12 cellular contexts compared by ENCODE assay signal in the genomic region with DNA sequence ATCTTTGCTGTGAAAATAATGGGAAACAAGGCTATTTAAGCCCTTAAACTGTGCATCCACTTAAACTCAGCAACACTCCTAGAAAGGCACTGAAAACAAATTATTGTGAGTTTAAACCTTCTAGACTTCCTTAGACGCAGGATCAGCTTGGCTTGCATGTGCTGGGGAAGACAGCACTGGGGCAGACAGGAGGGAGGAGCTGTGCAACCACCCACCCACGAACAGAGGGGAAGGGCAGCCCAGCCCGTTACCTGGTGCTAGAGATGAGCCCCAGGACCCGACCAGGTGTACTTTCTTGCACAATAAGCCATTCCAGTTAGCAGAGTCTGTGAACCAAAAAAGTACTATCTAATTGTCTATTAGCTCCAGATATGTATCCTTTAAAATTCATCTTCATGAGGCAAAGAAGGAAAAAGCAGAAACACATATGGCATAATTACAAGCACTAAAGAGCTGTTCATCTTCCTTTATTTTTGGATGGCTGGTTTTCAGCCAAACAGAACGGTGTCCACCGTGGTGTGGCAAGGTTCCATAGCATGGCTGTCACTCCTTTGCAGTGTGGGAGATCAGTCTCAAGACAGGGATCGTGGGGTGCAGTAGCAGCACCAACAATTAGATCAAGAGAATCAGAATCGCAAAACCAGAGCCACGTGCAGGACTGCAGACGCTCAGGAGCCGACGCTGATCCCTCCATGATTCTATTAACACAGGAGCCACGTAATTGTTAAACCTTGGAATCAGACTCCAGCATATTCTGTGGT.
A peak's percentile ranks its signal among the peaks of the same experiment; 100 is the strongest.
DNase-seq lines count a peak whose midpoint lies in the region; ATAC-seq and TF ChIP-seq lines count a peak whose summit lies in the region.
"Had no signal": no experiment of that assay in that cellular context is flagged by ENCODE, and none has a peak within 500 bp of the region (broad histone marks: within the 10 kb centered on the region; RNA-seq: fewer than 3 reads in every experiment).

No MANE protein-coding gene starts in this region.

- peaks cover 64 to 81% of the 10 kb centered on the region in 2 donors for H3K36me3 Mint-ChIP-seq in CD14-positive monocyte

- H3K4me3 Mint-ChIP-seq in CD14-positive monocyte: peak overlapping the region in 1 of 2 donors; percentile 36

- intact Hi-C loops in CD14-positive monocyte (cut with micrococcal nuclease): no loop called here

- no peak for TF ChIP-seq CTCF in CD14-positive monocyte (IDR thresholded peaks at IDR 0.05)
- TF ChIP-seq CTCF in NB4 (IDR thresholded peaks at IDR 0.05; ENCODE audit: low read depth, low read length): no peak
- no peak for TF ChIP-seq CTCF in coronary artery (IDR thresholded peaks at IDR 0.05)

- peak overlapping the region in 6 of 7 donors; percentile 39 to 85 (median 66) for H3K27ac Mint-ChIP-seq in CD14-positive monocyte

- H3K4me3 ChIP-seq in NB4 (ENCODE audit: low read depth, low read length): peak overlapping the region; percentile 21
- H3K4me3 ChIP-seq in coronary artery: no peak overlapping the region

- no peak for DNase-seq in CD14-positive monocyte (ENCODE audit: low spot score)
- no peak for DNase-seq in NB4 (ENCODE audit: low read depth)
- DNase-seq in fibroblast of peridontal ligament (ENCODE audit: extremely low read depth): peak; percentile 1
- DNase-seq in NOMO-1 (lab: John Stamatoyannopoulos, UW; ENCODE audit: unreplicated experiment in 2 of 2): no peak
- DNase-seq in coronary artery (ENCODE audit: low spot score): no peak
- no peak for DNase-seq in germinal center (ENCODE audit: low spot score)
- DNase-seq: amniotic stem cell, Calu3, Kasumi-1, SHP77 treated with DMSO at 0.1 percent for 48 hours had no signal

- ATAC-seq in GM19324 (IDR thresholded peaks at IDR 0.05; ENCODE audit: low FRiP score, unreplicated experiment) (peak; percentile 47), HG03097 (IDR thresholded peaks at IDR 0.05; ENCODE audit: low FRiP score, unreplicated experiment) (no peak)

- H3K4me1 Mint-ChIP-seq in CD14-positive monocyte: peaks cover 58% of the 10 kb centered on the region

- no peak overlapping the region for H3K27ac ChIP-seq in coronary artery

- no peak for TF ChIP-seq POLR2A in NB4 (IDR thresholded peaks at IDR 0.05; ENCODE audit: extremely low read depth, insufficient read length)

- H3K9me3 Mint-ChIP-seq in CD14-positive monocyte: no peaks in the 10 kb centered on the region

- peaks cover 0 to 2% (median 0%) of the 10 kb centered on the region in 3 donors for H3K27me3 Mint-ChIP-seq in CD14-positive monocyte (ENCODE audit: low read depth in 3 of 3)
